1 cellular context compared by ENCODE assay signal in the genomic region with DNA sequence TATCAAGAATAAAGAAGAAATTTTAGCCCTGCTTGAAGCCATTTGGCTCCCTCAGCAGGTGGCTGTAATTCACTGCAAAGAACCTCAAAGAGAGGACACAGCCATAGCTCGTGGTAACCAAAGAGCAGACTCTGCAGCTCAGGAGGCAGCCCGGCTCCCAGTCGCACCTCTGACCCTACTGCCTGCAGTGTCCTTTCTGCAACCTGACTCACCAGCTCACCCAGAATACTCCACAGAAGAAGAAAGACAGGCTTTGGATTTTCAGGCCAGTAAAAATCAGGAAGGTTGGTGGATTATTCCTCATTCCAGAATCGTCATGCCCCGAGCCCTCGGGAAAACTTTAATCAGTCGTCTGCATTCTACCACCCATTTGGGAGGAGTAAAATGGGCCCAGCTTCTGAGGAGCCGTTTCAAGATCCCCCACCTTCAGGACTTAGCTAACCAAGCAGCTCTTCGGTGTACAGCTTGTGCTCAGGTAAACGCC.
TF ChIP-seq lines count a peak whose summit lies in the region.

No MANE protein-coding gene starts in this region.

TF ChIP-seq in K562, 482 proteins besides CTCF, POLR2A, EP300 and RAD21 (continued from another document):
- TF ChIP-seq, protein P1, sequence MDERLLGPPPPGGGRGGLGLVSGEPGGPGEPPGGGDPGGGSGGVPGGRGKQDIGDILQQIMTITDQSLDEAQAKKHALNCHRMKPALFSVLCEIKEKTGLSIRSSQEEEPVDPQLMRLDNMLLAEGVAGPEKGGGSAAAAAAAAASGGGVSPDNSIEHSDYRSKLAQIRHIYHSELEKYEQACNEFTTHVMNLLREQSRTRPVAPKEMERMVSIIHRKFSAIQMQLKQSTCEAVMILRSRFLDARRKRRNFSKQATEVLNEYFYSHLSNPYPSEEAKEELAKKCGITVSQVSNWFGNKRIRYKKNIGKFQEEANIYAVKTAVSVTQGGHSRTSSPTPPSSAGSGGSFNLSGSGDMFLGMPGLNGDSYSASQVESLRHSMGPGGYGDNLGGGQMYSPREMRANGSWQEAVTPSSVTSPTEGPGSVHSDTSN (CRISPR knock-in tag; IDR thresholded peaks at IDR 0.05; ENCODE audit: low read depth): no peak
- TF ChIP-seq, protein P1 (tag; conservative IDR thresholded peaks at IDR 0.05; ENCODE audit: low read depth): no peak
- TF ChIP-seq CHAMP1 (IDR thresholded peaks at IDR 0.05): no peak
- no peak for TF ChIP-seq ZFP30 (CRISPR knock-in tag; IDR thresholded peaks at IDR 0.05; ENCODE audit: borderline replicate concordance)
- TF ChIP-seq CXXC5 (CRISPR knock-in tag; IDR thresholded peaks at IDR 0.05): no peak
- no peak for TF ChIP-seq CEBPB (tag; IDR thresholded peaks at IDR 0.05)
- no peak for TF ChIP-seq MAFK (IDR thresholded peaks at IDR 0.05; ENCODE audit: low read length)
- no peak for TF ChIP-seq ZBTB26 (CRISPR knock-in tag; IDR thresholded peaks at IDR 0.05)
- TF ChIP-seq NR1H2 (CRISPR knock-in tag; IDR thresholded peaks at IDR 0.05): no peak
- TF ChIP-seq SNIP1 (IDR thresholded peaks at IDR 0.05; ENCODE audit: low read depth): no peak
- no peak for TF ChIP-seq NUFIP1 (IDR thresholded peaks at IDR 0.05; ENCODE audit: partially characterized antibody)
- TF ChIP-seq RBFOX2 (IDR thresholded peaks at IDR 0.05; ENCODE audit: low read depth, low read length): no peak
- no peak for TF ChIP-seq SMAD2 (IDR thresholded peaks at IDR 0.05; ENCODE audit: low read depth, low read length)
- TF ChIP-seq BRCA1 (IDR thresholded peaks at IDR 0.05): no peak
- no peak for TF ChIP-seq BRCA1 (CRISPR knock-in tag; IDR thresholded peaks at IDR 0.05)
- no peak for TF ChIP-seq SMAD1 (IDR thresholded peaks at IDR 0.05; ENCODE audit: low read depth, low read length, partially characterized antibody)
- no peak for TF ChIP-seq EHMT2 (IDR thresholded peaks at IDR 0.05)
- TF ChIP-seq GTF2E2 (tag; IDR thresholded peaks at IDR 0.05): peak; percentile 1; the same call in 1 of the 2 replicates
- no peak for TF ChIP-seq U2AF2 (optimal IDR thresholded peaks at IDR 0.05; ENCODE audit: low read depth, low read length)
- TF ChIP-seq ERF (CRISPR knock-in tag; IDR thresholded peaks at IDR 0.05): no peak
- TF ChIP-seq SREBF2 (CRISPR knock-in tag; IDR thresholded peaks at IDR 0.05): no peak
- TF ChIP-seq ZNF239 (CRISPR knock-in tag; IDR thresholded peaks at IDR 0.05): no peak
- no peak for TF ChIP-seq FOXK2 (conservative IDR thresholded peaks at IDR 0.05 in 1 of 2, IDR thresholded peaks at IDR 0.05 in 1 of 2; ENCODE audit: low read depth in 2 of 2)
- TF ChIP-seq ETV5 (CRISPR knock-in tag; IDR thresholded peaks at IDR 0.05; ENCODE audit: low read depth): no peak
- TF ChIP-seq ZNF263 (CRISPR knock-in tag; IDR thresholded peaks at IDR 0.05; ENCODE audit: borderline replicate concordance): no peak
- TF ChIP-seq, protein P2, sequence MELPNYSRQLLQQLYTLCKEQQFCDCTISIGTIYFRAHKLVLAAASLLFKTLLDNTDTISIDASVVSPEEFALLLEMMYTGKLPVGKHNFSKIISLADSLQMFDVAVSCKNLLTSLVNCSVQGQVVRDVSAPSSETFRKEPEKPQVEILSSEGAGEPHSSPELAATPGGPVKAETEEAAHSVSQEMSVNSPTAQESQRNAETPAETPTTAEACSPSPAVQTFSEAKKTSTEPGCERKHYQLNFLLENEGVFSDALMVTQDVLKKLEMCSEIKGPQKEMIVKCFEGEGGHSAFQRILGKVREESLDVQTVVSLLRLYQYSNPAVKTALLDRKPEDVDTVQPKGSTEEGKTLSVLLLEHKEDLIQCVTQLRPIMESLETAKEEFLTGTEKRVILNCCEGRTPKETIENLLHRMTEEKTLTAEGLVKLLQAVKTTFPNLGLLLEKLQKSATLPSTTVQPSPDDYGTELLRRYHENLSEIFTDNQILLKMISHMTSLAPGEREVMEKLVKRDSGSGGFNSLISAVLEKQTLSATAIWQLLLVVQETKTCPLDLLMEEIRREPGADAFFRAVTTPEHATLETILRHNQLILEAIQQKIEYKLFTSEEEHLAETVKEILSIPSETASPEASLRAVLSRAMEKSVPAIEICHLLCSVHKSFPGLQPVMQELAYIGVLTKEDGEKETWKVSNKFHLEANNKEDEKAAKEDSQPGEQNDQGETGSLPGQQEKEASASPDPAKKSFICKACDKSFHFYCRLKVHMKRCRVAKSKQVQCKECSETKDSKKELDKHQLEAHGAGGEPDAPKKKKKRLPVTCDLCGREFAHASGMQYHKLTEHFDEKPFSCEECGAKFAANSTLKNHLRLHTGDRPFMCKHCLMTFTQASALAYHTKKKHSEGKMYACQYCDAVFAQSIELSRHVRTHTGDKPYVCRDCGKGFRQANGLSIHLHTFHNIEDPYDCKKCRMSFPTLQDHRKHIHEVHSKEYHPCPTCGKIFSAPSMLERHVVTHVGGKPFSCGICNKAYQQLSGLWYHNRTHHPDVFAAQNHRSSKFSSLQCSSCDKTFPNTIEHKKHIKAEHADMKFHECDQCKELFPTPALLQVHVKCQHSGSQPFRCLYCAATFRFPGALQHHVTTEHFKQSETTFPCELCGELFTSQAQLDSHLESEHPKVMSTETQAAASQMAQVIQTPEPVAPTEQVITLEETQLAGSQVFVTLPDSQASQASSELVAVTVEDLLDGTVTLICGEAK (IDR thresholded peaks at IDR 0.05): peak; percentile 13; the same call in 1 of the 2 replicates
- TF ChIP-seq, protein P2 (CRISPR knock-in tag; IDR thresholded peaks at IDR 0.05): no peak
- TF ChIP-seq GTF2B (IDR thresholded peaks at IDR 0.05; ENCODE audit: extremely low read depth, insufficient read length): no peak
- no peak for TF ChIP-seq ZNF586 (CRISPR knock-in tag; conservative IDR thresholded peaks at IDR 0.05)
- no peak for TF ChIP-seq ZNF436 (CRISPR knock-in tag; IDR thresholded peaks at IDR 0.05)
